ENCODE assay signal across 8 cellular contexts in genomic region chr17:62995377-62995885, GRCh38. TPM values are rescaled to one million over a fixed set of nuclear protein-coding genes. Genes with fewer than 3 reads are reported as not detected.
DNase-seq lines count a peak whose midpoint lies in the region; ATAC-seq, FAIRE-seq and TF ChIP-seq lines count a peak whose summit lies in the region.

No MANE protein-coding gene starts in this region.

- peak; percentile 71 to 75 for TF ChIP-seq RAD21 in H1 (IDR thresholded peaks at IDR 0.05 in 1 of 2, conservative IDR thresholded peaks at IDR 0.05 in 1 of 2; ENCODE audit: low read depth in 2 of 2, low read length in 2 of 2)

- no peak overlapping the region for H2BK12ac ChIP-seq in H1 (ENCODE audit: low read depth, low read length)

- no peak overlapping the region for H2BK20ac ChIP-seq in H1 (ENCODE audit: low read length)

- no peak overlapping the region for H3K4me2 ChIP-seq in H1 (ENCODE audit: insufficient read depth in 1 of 2, low read depth in 2 of 2, low read length in 2 of 2)

- no peak overlapping the region for H3K4me3 ChIP-seq in HFF-Myc (replicated peaks; ENCODE audit: low read depth, low read length)
- H3K4me3 ChIP-seq in Panc1 (ENCODE audit: low read depth in 2 of 2, low read length in 2 of 2), result no peak overlapping the region
- no peak overlapping the region for H3K4me3 ChIP-seq in H1 (ENCODE audit: extremely low read depth in 1 of 4, insufficient read depth in 2 of 4, low read depth in 3 of 4, low read length in 4 of 4)
- H3K4me3 ChIP-seq in tibial nerve, result no peak overlapping the region

- no peak overlapping the region for H3K4me3 Mint-ChIP-seq in nephron

- no peaks in the 10 kb centered on the region for H4K20me1 ChIP-seq in H1 (replicated peaks in 1 of 2; ENCODE audit: control insufficient read depth in 1 of 2, insufficient read depth in 2 of 2, low read length in 2 of 2)

- ATAC-seq in Panc1, result peak; percentile 90
- no peak for ATAC-seq in HG02642 (IDR thresholded peaks at IDR 0.05; ENCODE audit: poor library complexity, unreplicated experiment)
- no peak for ATAC-seq in HG02759 (IDR thresholded peaks at IDR 0.05; ENCODE audit: unreplicated experiment)

- H3K27me3 Mint-ChIP-seq in nephron (ENCODE audit: low read depth), result peaks cover 4% of the 10 kb centered on the region

- H4K5ac ChIP-seq in H1 (ENCODE audit: insufficient read length, low read depth, low read length), result no peak overlapping the region

- no peak overlapping the region for H2AK5ac ChIP-seq in H1 (ENCODE audit: low read depth, low read length)

- peaks cover 6% of the 10 kb centered on the region for H3K9me3 Mint-ChIP-seq in nephron

- WGBS in H1 (ENCODE audit: extremely low coverage in 1 of 2, insufficient coverage in 1 of 2, insufficient read length in 1 of 2, insufficient replicate concordance in 2 of 2, low coverage in 1 of 2, low lambda C conversion rate in 2 of 2, missing lambda C conversion rate in 1 of 2), 2 experiments, result 84% methylated on average over 3 of the region's 3 CpGs; no CpG with 5 or more reads in 1 of the 2 experiments
- WGBS in tibial nerve, 2 donors, result 50 to 77% methylated on average over 3 of the region's 3 CpGs

- no peak overlapping the region for H2BK5ac ChIP-seq in H1 (ENCODE audit: low read depth, low read length)

- intact Hi-C loops in Panc1 (cut with micrococcal nuclease; ENCODE audit: unreplicated experiment), result loop anchor here (10.0 kb wide), 1 partner anchor 409 kb away; no protein-coding TSS in a partner anchor

- no peak overlapping the region for H4K91ac ChIP-seq in H1 (replicated peaks; ENCODE audit: insufficient read length, low read length)

- H3K27me3 ChIP-seq in Panc1 (ENCODE audit: control insufficient read depth, insufficient read depth, low read length), result no peaks in the 10 kb centered on the region
- H3K27me3 ChIP-seq in H1 (replicated peaks in 1 of 4; ENCODE audit: control insufficient read depth in 3 of 4, extremely low read depth in 1 of 4, insufficient read depth in 3 of 4, low read length in 3 of 4), result no peaks in the 10 kb centered on the region
- no peaks in the 10 kb centered on the region for H3K27me3 ChIP-seq in tibial nerve

- TF ChIP-seq EP300 in H1 (IDR thresholded peaks at IDR 0.05; ENCODE audit: borderline replicate concordance in 1 of 2, low read depth in 2 of 2, low read length in 2 of 2) (no peak), tibial nerve (IDR thresholded peaks at IDR 0.05) (peak in 1 of 2 donors; percentile 11)

- peak; percentile 58 for FAIRE-seq in H1 (lab: Jason Lieb, UNC)

- H3K18ac ChIP-seq in H1 (ENCODE audit: extremely low read depth, low read length), result no peak overlapping the region

- peaks cover 4% of the 10 kb centered on the region for H3K4me1 Mint-ChIP-seq in nephron

- H2AFZ ChIP-seq in H1 (ENCODE audit: low read length), result no peak overlapping the region

- H3K9me3 ChIP-seq in Panc1 (ENCODE audit: control insufficient read depth, insufficient read depth, low read depth, low read length) (no peaks in the 10 kb centered on the region), H1 (ENCODE audit: insufficient read depth in 2 of 2, low read depth in 1 of 2, low read length in 1 of 2) (no peaks in the 10 kb centered on the region), tibial nerve (no peaks in the 10 kb centered on the region)

- H3K79me1 ChIP-seq in H1 (ENCODE audit: low read depth, low read length), result no peaks in the 10 kb centered on the region; the same call in 1 of the 2 replicates

- H3K14ac ChIP-seq in H1 (ENCODE audit: insufficient read length), result no peak overlapping the region

- H3K36me3 Mint-ChIP-seq in nephron (ENCODE audit: low read depth), result no peaks in the 10 kb centered on the region

- CTCF ChIA-PET in Panc1 (lab: Charles Lee) (interaction anchor here (0.6 to 1.7 kb wide), 4 partner anchors 71 to 429 kb away, joined by 3 to 22 read pairs (median 4); no protein-coding TSS in a partner anchor), H1 (lab: Charles Lee; ENCODE audit: partially characterized antibody) (interaction anchor here (0.6 to 7.6 kb wide), 27 partner anchors 8 to 607 kb away, joined by 3 to 59 read pairs (median 4); no protein-coding TSS in a partner anchor)

- H2BK120ac ChIP-seq in H1 (replicated peaks; ENCODE audit: low read depth, low read length), result no peak overlapping the region

- H3K4me1 ChIP-seq in Panc1 (ENCODE audit: control insufficient read depth, insufficient read depth, low read length) (peaks cover 3% of the 10 kb centered on the region; the same call in 1 of the 2 replicates), H1 (replicated peaks in 1 of 4; ENCODE audit: control insufficient read depth in 3 of 4, insufficient read depth in 4 of 4, low read length in 3 of 4) (no peaks in the 10 kb centered on the region), tibial nerve (peaks cover 0 to 16% (median 0%) of the 10 kb centered on the region in 4 donors)

- BruUV-seq in Panc1 (replicated peaks; lab: Mats Ljungman, UMichigan), result no TSS peak

- H3K23ac ChIP-seq in H1 (ENCODE audit: insufficient read length), result no peak overlapping the region

- H3K4ac ChIP-seq in H1 (replicated peaks; ENCODE audit: insufficient read length, low read depth, low read length), result no peak overlapping the region

- DNase-seq in COLO829 (ENCODE audit: low spot score) (peak; percentile 37), HFF-Myc (ENCODE audit: extremely low read depth, low read depth) (peak; percentile 10), Panc1 (ENCODE audit: low read depth, low spot score) (no peak), H1 (ENCODE audit: low read depth in 1 of 2, low spot score in 2 of 2) (no peak), tibial nerve (ENCODE audit: low spot score in 2 of 2) (no peak)

- no peaks in the 10 kb centered on the region; the same call in 1 of the 2 replicates for H3K23me2 ChIP-seq in H1 (ENCODE audit: low read depth, low read length)

- in situ Hi-C loops in Panc1 (cut with HindIII; ENCODE audit: low pct_unique_long_range_greater_than_20kb, low sequenced_read_pairs), result no loop called here

- peak; percentile 71 for TF ChIP-seq CTCF in HFF-Myc (IDR thresholded peaks at IDR 0.05; ENCODE audit: low read depth, low read length, missing control alignments)
- peak; percentile 82 for TF ChIP-seq CTCF in Panc1 (IDR thresholded peaks at IDR 0.05)
- peak; percentile 56 to 81 (median 70) for TF ChIP-seq CTCF in H1 (IDR thresholded peaks at IDR 0.05; ENCODE audit: control extremely low read depth in 1 of 3, insufficient read depth in 1 of 3, low read depth in 1 of 3, low read length in 3 of 3)
- TF ChIP-seq CTCF in nephron (IDR thresholded peaks at IDR 0.05; ENCODE audit: unreplicated experiment in 3 of 3), result peak; percentile 26 to 45 (median 29)
- TF ChIP-seq CTCF in tibial nerve (IDR thresholded peaks at IDR 0.05), result no peak

- H3K9ac ChIP-seq in H1 (replicated peaks in 1 of 4; ENCODE audit: extremely low read depth in 1 of 4, low read depth in 3 of 4, low read length in 3 of 4), result no peak overlapping the region

- H3K56ac ChIP-seq in H1 (replicated peaks; ENCODE audit: insufficient read length, low read depth, low read length), result no peak overlapping the region

- H3K27ac ChIP-seq in Panc1 (ENCODE audit: low read length) (no peak overlapping the region), H1 (ENCODE audit: low read depth, low read length) (no peak overlapping the region), tibial nerve (no peak overlapping the region)

- H3K27ac Mint-ChIP-seq in nephron, result no peak overlapping the region

- H3K36me3 ChIP-seq in Panc1 (ENCODE audit: control insufficient read depth, insufficient read depth, low read length), result no peaks in the 10 kb centered on the region
- H3K36me3 ChIP-seq in H1 (ENCODE audit: control insufficient read depth in 2 of 4, insufficient read depth in 4 of 4, low read length in 3 of 4), result no peaks in the 10 kb centered on the region
- no peaks in the 10 kb centered on the region for H3K36me3 ChIP-seq in tibial nerve

- peaks cover 0 to 15% of the 10 kb centered on the region in 2 experiments; a peak in 1 of 4 replicates for H3K79me2 ChIP-seq in H1 (ENCODE audit: control insufficient read depth in 1 of 2, insufficient read depth in 2 of 2, low read length in 2 of 2)

- no peak overlapping the region for H2BK15ac ChIP-seq in H1 (ENCODE audit: low read length)

- POLR2A ChIA-PET in Panc1 (lab: Charles Lee), result no interaction called here
- POLR2A ChIA-PET in H1 (lab: Charles Lee; ENCODE audit: partially characterized antibody), result interaction anchor here (0.5 to 1.0 kb wide), 2 partner anchors 12 to 29 kb away, joined by 3 read pairs; partner anchors contain the start of gene TANC2

- TF ChIP-seq POLR2A in H1 (IDR thresholded peaks at IDR 0.05; ENCODE audit: control extremely low read depth in 1 of 2, low read depth in 2 of 2, low read length in 2 of 2), result no peak
- TF ChIP-seq POLR2A in tibial nerve (IDR thresholded peaks at IDR 0.05), result no peak

- no peak overlapping the region for H4K8ac ChIP-seq in H1 (ENCODE audit: extremely low read depth, insufficient read depth, low read length)

RNA-seq across cellular contexts. Expression of gene TANC2, which starts 29.4 kb away (rescaled TPM):
- total RNA-seq in Panc1 (2021; ENCODE audit: unreplicated experiment) (77.5 TPM), tibial nerve (10 to 100 TPM; 36.1 to 46.8 (median 45.5) TPM)
- 28.2 TPM for polyA plus RNA-seq in Panc1 (2012; ENCODE audit: insufficient read length)
- total RNA-seq in H1 (2021; fragmentation: NEBNext Ultra II Directional; extraction: Animal tissue kit (Norgen Biotek cat#: 25700)), result 21.8 and 21.9 TPM in 2 replicates
- polyA plus RNA-seq in H1 (2011; rRNA removed), result 5.7 and 9.0 TPM in 2 replicates
- 4.7 TPM for polyA plus RNA-seq in H1 (2011; cell fraction: cytosol; rRNA removed)
- 32.3 TPM for polyA plus RNA-seq in H1 (2011; cell fraction: nucleus; rRNA removed)
- 4.8 to 8.5 TPM (median 5.7 TPM) in 4 replicates for polyA plus RNA-seq in H1 (2012, experiment 1 of 2)
- polyA plus RNA-seq in H1 (2012, experiment 2 of 2), result 0.29 TPM
- 3.2 TPM for polyA plus RNA-seq in H1 (2013, experiment 1 of 2)
- 2.5 TPM for polyA plus RNA-seq in H1 (2013, experiment 2 of 2)
- polyA minus RNA-seq in H1 (2011; rRNA and poly(A)+ RNA removed), result 111 and 121 TPM in 2 replicates
- polyA minus RNA-seq in H1 (2011; cell fraction: cytosol; rRNA and poly(A)+ RNA removed), result 30.6 TPM
- 184 TPM for polyA minus RNA-seq in H1 (2011; cell fraction: nucleus; rRNA and poly(A)+ RNA removed)

Comparison
In these comparisons a context has a peak if more than half of its experiments do, and no peak if none do; other contexts are left out.
1. DNase-seq: peak in COLO829 (single experiment) and HFF-Myc (single experiment); none in Panc1 (single experiment), H1 (0 of 2) and tibial nerve (0 of 2).
2. CTCF ChIP-seq: peak in HFF-Myc (single experiment), Panc1 (single experiment), H1 (3 of 3) and nephron (3 of 3); none in tibial nerve (0 of 5).